Comparison of ENCODE assay signal across 1 cellular context in genomic region chr17:72365857-72366415, GRCh38.
TF ChIP-seq lines count a peak whose summit lies in the region.

No MANE protein-coding gene starts in this region.

TF ChIP-seq in HCT116, 20 proteins besides CTCF, POLR2A, EP300 and RAD21 (continued from another document):
- TF ChIP-seq EZH2 (IDR thresholded peaks at IDR 0.05) = no peak
- TF ChIP-seq FOSL1 (IDR thresholded peaks at IDR 0.05; ENCODE audit: low read depth) = no peak
- TF ChIP-seq ZBTB33 (IDR thresholded peaks at IDR 0.05; ENCODE audit: extremely low read depth, insufficient replicate concordance, low read length) = no peak
